8 cellular contexts compared by ENCODE assay signal in the genomic region with DNA sequence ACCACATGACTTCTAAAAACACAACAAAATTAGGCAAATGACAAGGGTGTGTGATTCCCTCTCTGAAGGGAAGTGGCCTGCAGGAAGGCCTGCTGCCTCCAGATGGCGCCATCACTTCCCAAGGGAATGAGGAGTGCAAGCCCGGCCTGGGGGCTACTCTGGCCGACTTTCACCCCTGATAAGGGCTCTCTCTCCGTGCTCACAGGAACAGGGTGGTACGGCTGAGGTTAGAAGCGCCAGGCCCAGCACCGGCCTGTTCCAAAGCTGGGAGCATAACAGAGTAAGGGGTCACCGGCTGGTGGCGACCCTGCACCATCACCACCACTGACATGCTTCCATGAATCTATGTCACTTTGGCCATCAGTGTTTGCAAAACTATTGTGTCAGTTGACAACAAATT. TPM values are rescaled to one million over a fixed set of nuclear protein-coding genes. Genes with fewer than 3 reads are reported as not detected.
A peak's percentile ranks its signal among the peaks of the same experiment; 100 is the strongest.
DNase-seq lines count a peak whose midpoint lies in the region; ATAC-seq and TF ChIP-seq lines count a peak whose summit lies in the region.

No MANE protein-coding gene starts in this region.

- H3K4me1 ChIP-seq in fibroblast of lung (ENCODE audit: control insufficient read depth, extremely low read depth, insufficient read depth, low read length) (no peaks in the 10 kb centered on the region), osteoblast (ENCODE audit: insufficient read depth, low read length) (no peaks in the 10 kb centered on the region)

- no peaks in the 10 kb centered on the region for H3K9me3 ChIP-seq in fibroblast of lung (ENCODE audit: control insufficient read depth, insufficient read depth, low read depth, low read length)
- H3K9me3 ChIP-seq in osteoblast (ENCODE audit: low read depth, low read length) = no peaks in the 10 kb centered on the region

- DNase-seq in AG10803 (ENCODE audit: low read depth) = peak; percentile 15
- peak; percentile 35 for DNase-seq in RPMI8226
- peak; percentile 7 to 39 for DNase-seq in fibroblast of lung (ENCODE audit: low read depth in 2 of 2)
- DNase-seq in osteoblast (ENCODE audit: insufficient read length, low spot score, missing footprints) = peak; percentile 82
- no peak for DNase-seq in cerebellar nuclear complex (lab: John Stamatoyannopoulos, UW)

- no peaks in the 10 kb centered on the region for H4K20me1 ChIP-seq in fibroblast of lung (ENCODE audit: control insufficient read depth, extremely low read depth, insufficient read depth, low read length)
- no peaks in the 10 kb centered on the region for H4K20me1 ChIP-seq in osteoblast (ENCODE audit: insufficient read depth, low read length)

- H3K79me2 ChIP-seq in fibroblast of lung (ENCODE audit: control insufficient read depth, insufficient read depth, low read length) = no peaks in the 10 kb centered on the region
- no peaks in the 10 kb centered on the region for H3K79me2 ChIP-seq in osteoblast (ENCODE audit: insufficient read depth, low read length)

- H3K27ac ChIP-seq in fibroblast of lung (ENCODE audit: insufficient read depth, low read length) (no peak overlapping the region), osteoblast (ENCODE audit: low read depth, low read length) (no peak overlapping the region)

- peak; percentile 71 for TF ChIP-seq CTCF in AG10803 (conservative IDR thresholded peaks at IDR 0.05; ENCODE audit: low read length)
- TF ChIP-seq CTCF in GM12873 (IDR thresholded peaks at IDR 0.05; ENCODE audit: insufficient read depth, low read depth, low read length, missing control alignments) = peak; percentile 86
- TF ChIP-seq CTCF in fibroblast of lung (conservative IDR thresholded peaks at IDR 0.05 in 1 of 2, IDR thresholded peaks at IDR 0.05 in 1 of 2; ENCODE audit: low read depth in 1 of 2, low read length in 2 of 2) = peak; percentile 75 to 90
- TF ChIP-seq CTCF in osteoblast (IDR thresholded peaks at IDR 0.05; ENCODE audit: extremely low read depth, low read depth, low read length) = peak; percentile 91

- no peak overlapping the region for H2AFZ ChIP-seq in fibroblast of lung (ENCODE audit: low read length)
- H2AFZ ChIP-seq in osteoblast (ENCODE audit: low read length) = no peak overlapping the region

- no peak overlapping the region for H3K9ac ChIP-seq in fibroblast of lung (ENCODE audit: insufficient read depth, low read length)

- ATAC-seq in HG02885 (IDR thresholded peaks at IDR 0.05; ENCODE audit: poor library complexity, unreplicated experiment) = no peak
- no peak for ATAC-seq in HG03196 (IDR thresholded peaks at IDR 0.05; ENCODE audit: unreplicated experiment)

- H3K4me2 ChIP-seq in fibroblast of lung (ENCODE audit: extremely low read depth, insufficient read depth, low read length) = no peak overlapping the region
- no peak overlapping the region for H3K4me2 ChIP-seq in osteoblast (ENCODE audit: insufficient read depth, low read length)

- H3K4me3 ChIP-seq in AG10803 (ENCODE audit: low read length) (no peak overlapping the region), fibroblast of lung (replicated peaks in 1 of 4; ENCODE audit: control extremely low read depth in 1 of 4, insufficient read depth in 1 of 4, low read depth in 3 of 4, low read length in 4 of 4) (no peak overlapping the region), osteoblast (ENCODE audit: insufficient read depth, low read length) (no peak overlapping the region)

- H3K27me3 ChIP-seq in fibroblast of lung (ENCODE audit: control insufficient read depth, insufficient read depth, low read length) = peaks cover 8% of the 10 kb centered on the region
- H3K27me3 ChIP-seq in osteoblast (ENCODE audit: insufficient read depth, low read length) = peaks cover 2% of the 10 kb centered on the region

- no peaks in the 10 kb centered on the region for H3K36me3 ChIP-seq in fibroblast of lung (ENCODE audit: control insufficient read depth, insufficient read depth, low read length)
- no peaks in the 10 kb centered on the region for H3K36me3 ChIP-seq in osteoblast (ENCODE audit: insufficient read depth, low read length)

RNA-seq across cellular contexts. Expression of a gene that starts 13.1 kb away (rescaled TPM):
- total RNA-seq in fibroblast of lung (not detected in 2 replicates), osteoblast (not detected in 2 replicates)
- not detected in 2 replicates for polyA plus RNA-seq in fibroblast of lung
- not detected in 2 replicates for polyA plus RNA-seq in fibroblast of lung (2012)
- not detected in 2 replicates for polyA minus RNA-seq in fibroblast of lung (ENCODE audit: low replicate concordance)

RNA-seq across cellular contexts. Expression of a gene that starts 22.8 kb away (rescaled TPM):
- total RNA-seq in fibroblast of lung (under 0.01 TPM in 1 of 2 replicates, not detected in the other), osteoblast (under 0.01 and 0.29 TPM in 2 replicates)
- 0.07 TPM in 2 replicates for polyA plus RNA-seq in fibroblast of lung
- 0.06 TPM in 1 of 2 replicates, not detected in the other for polyA plus RNA-seq in fibroblast of lung (2012)
- not detected in 2 replicates for polyA minus RNA-seq in fibroblast of lung (ENCODE audit: low replicate concordance)

RNA-seq across cellular contexts. Expression of a gene that starts 39.0 kb away (rescaled TPM):
- total RNA-seq in fibroblast of lung (not detected in 2 replicates), osteoblast (not detected in 2 replicates)
- not detected in 2 replicates for polyA plus RNA-seq in fibroblast of lung
- not detected in 2 replicates for polyA plus RNA-seq in fibroblast of lung (2012)
- polyA minus RNA-seq in fibroblast of lung (ENCODE audit: low replicate concordance) = not detected in 2 replicates

Comparison
In these comparisons a context has a peak if more than half of its experiments do, and no peak if none do; other contexts are left out.
1. DNase-seq: peak in AG10803 (single experiment), RPMI8226 (single experiment), fibroblast of lung (2 of 2) and osteoblast (single experiment); none in cerebellar nuclear complex (0 of 2).
2. Peak in every context shown above with its lines, with median percentiles within 50 percentile points of each other: CTCF ChIP-seq.